ENCODE assay signal across 9 cellular contexts in the genomic region with DNA sequence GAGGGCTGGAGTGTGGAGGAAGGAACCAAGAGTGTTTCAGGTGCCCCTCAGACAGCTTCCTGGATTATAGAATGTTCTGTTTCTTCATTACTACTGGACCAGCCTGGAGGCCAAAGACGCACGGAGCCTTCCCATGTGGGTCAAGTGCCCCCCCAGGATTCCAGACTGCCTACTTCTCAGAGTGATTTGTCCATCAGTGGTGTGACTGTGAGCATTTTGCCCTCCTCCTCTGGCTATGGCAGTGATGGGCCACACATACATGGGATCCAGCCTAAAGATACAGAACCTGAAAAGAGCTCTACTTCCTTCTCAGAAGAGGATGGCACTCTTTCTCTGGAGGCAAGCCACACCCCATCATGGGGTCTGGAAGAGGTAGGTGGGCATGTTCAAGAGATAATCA.
DNase-seq lines count a peak whose midpoint lies in the region; ATAC-seq, FAIRE-seq and TF ChIP-seq lines count a peak whose summit lies in the region.
"Had no signal": no experiment of that assay in that cellular context is flagged by ENCODE, and none has a peak within 500 bp of the region (broad histone marks: within the 10 kb centered on the region; RNA-seq: fewer than 3 reads in every experiment).

No MANE protein-coding gene starts in this region.

- peak; percentile 10 for ATAC-seq in GM21381 (IDR thresholded peaks at IDR 0.05; ENCODE audit: unreplicated experiment)

- no peaks in the 10 kb centered on the region for H3K27me3 ChIP-seq in ACC112 (ENCODE audit: insufficient read depth, low read length)
- no peaks in the 10 kb centered on the region for H3K27me3 ChIP-seq in ascending aorta
- H3K27me3 ChIP-seq in muscle layer of colon (ENCODE audit: control insufficient read depth in 1 of 2, insufficient read depth in 2 of 2, low read length in 2 of 2) = no peaks in the 10 kb centered on the region
- H3K27me3 ChIP-seq in H7 (ENCODE audit: control insufficient read depth, insufficient read depth, low read length) = no peaks in the 10 kb centered on the region
- H3K27me3 ChIP-seq: SJSA1 had no signal

- no peak for TF ChIP-seq POLR2A in H54 (IDR thresholded peaks at IDR 0.05; ENCODE audit: low read depth, low read length)

- H3K79me2 ChIP-seq in ACC112 (ENCODE audit: control insufficient read depth, insufficient read depth, low read length, unreplicated experiment) = peaks cover 33% of the 10 kb centered on the region

- H3K4me1 ChIP-seq in ACC112 (ENCODE audit: control insufficient read depth, insufficient read depth, low read length, unreplicated experiment) (peaks cover 46% of the 10 kb centered on the region), ascending aorta (peaks cover 11 to 46% of the 10 kb centered on the region in 2 donors), muscle layer of colon (ENCODE audit: insufficient read depth, low read length) (peaks cover 70% of the 10 kb centered on the region)

- H2AFZ ChIP-seq in ACC112 (ENCODE audit: low read length, unreplicated experiment) = no peak overlapping the region

- peak overlapping the region; percentile 88 for H3K9ac ChIP-seq in muscle layer of colon (ENCODE audit: low read length)

- H3K4me3 ChIP-seq in ACC112 (ENCODE audit: low read depth, low read length) (peak overlapping the region; percentile 70), ascending aorta (peak overlapping the region in 1 of 2 donors; percentile 23), muscle layer of colon (ENCODE audit: low read depth in 1 of 2, low read length in 2 of 2) (peak overlapping the region; percentile 8 to 82), H7 (ENCODE audit: insufficient read depth, low read depth, low read length) (no peak overlapping the region)

- H3K27ac ChIP-seq in ACC112 (ENCODE audit: low read depth, low read length) (0 out of 2 replicates have a peak overlapping the region, but pooled peaks have one; percentile 0), ascending aorta (peak overlapping the region; percentile 64 to 73), muscle layer of colon (ENCODE audit: low read depth, low read length) (peak overlapping the region; percentile 80)

- no peak for TF ChIP-seq CTCF in ascending aorta (IDR thresholded peaks at IDR 0.05)

- H3K9me3 ChIP-seq in ascending aorta (no peaks in the 10 kb centered on the region), muscle layer of colon (ENCODE audit: low read length) (no peaks in the 10 kb centered on the region)
- H3K9me3 ChIP-seq: SJSA1 had no signal

- FAIRE-seq in H54 (lab: Jason Lieb, UNC) = no peak

- intact Hi-C loops in ascending aorta (cut with DNase I) = no loop called here

- DNase-seq in ascending aorta (ENCODE audit: low spot score in 2 of 2) (no peak), NAMALWA (ENCODE audit: low spot score) (no peak), H7 (no peak), H54 (ENCODE audit: insufficient read length, low spot score) (no peak), SKM-1 treated with dmso at 0.1 percent for 144 hours (lab: John Stamatoyannopoulos, UW; ENCODE audit: unreplicated experiment) (no peak)

- H3K36me3 ChIP-seq in ACC112 (ENCODE audit: insufficient read depth, low read length) = no peaks in the 10 kb centered on the region
- H3K36me3 ChIP-seq in ascending aorta = no peaks in the 10 kb centered on the region
- H3K36me3 ChIP-seq in muscle layer of colon (ENCODE audit: insufficient read depth, low read length) = no peaks in the 10 kb centered on the region
- H3K36me3 ChIP-seq in H7 (replicated peaks; ENCODE audit: control insufficient read depth, insufficient read depth, low read length) = peaks cover 3% of the 10 kb centered on the region

Comparison
In these comparisons a context has a peak if more than half of its experiments do, and no peak if none do; other contexts are left out.
1. H3K27ac ChIP-seq: peak in every context shown above with its lines; median percentile 80 in muscle layer of colon; 68 in ascending aorta; 0 in ACC112.